Comparison of ENCODE assay signal across 15 cellular contexts in the genomic region with DNA sequence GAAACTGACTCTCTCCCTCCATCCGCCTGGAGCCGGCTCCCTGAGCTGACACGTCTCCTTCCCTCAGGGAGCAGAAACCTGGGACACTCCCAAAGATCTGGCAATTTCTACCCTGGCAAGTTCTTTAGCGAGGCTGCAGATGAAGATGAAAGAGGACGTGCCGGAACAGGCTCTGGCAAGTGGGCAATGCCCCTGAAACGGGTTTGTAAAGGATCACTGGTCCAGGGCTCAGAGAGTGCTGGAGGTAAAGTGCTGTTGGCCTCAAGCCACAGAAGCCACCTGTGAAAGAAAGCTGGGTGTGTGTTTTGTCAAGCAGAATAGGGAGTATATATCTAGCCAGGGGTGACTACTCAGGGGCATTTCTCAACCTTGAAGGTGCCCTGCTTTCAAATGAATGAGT.
A peak's percentile ranks its signal among the peaks of the same experiment; 100 is the strongest.
DNase-seq lines count a peak whose midpoint lies in the region; ATAC-seq and TF ChIP-seq lines count a peak whose summit lies in the region.
"Had no signal": no experiment of that assay in that cellular context is flagged by ENCODE, and none has a peak within 500 bp of the region (broad histone marks: within the 10 kb centered on the region; RNA-seq: fewer than 3 reads in every experiment).

No MANE protein-coding gene starts in this region.

- no peak overlapping the region for H3K27ac ChIP-seq in testis

- WGBS in testis, 2 donors, result 89 to 96% methylated on average over 4 to 7 of the region's 7 CpGs

- ATAC-seq in left cardiac atrium (no peak), esophagus mucosa (peak; percentile 86)

- TF ChIP-seq CTCF in testis (IDR thresholded peaks at IDR 0.05), result no peak

- no peaks in the 10 kb centered on the region for H3K27me3 ChIP-seq in testis

- intact Hi-C loops in cardiac septum (cut with DNase I) (no loop called here), left cardiac atrium (cut with DNase I) (no loop called here), testis (cut with DNase I; ENCODE audit: low total_unique reads) (no loop called here)

- H3K36me3 ChIP-seq in testis (ENCODE audit: low read depth, missing control alignments), result no peaks in the 10 kb centered on the region

- no peaks in the 10 kb centered on the region for H3K9me3 ChIP-seq in testis

- DNase-seq in cardiac septum (ENCODE audit: low spot score), result peak; percentile 6
- DNase-seq in left cardiac atrium, result no peak
- DNase-seq in NCI-H510A treated with DMSO at 0.1 percent for 48 hours (lab: John Stamatoyannopoulos, UW), result peak; percentile 3
- DNase-seq in activated CD4-positive, alpha-beta T cell treated with anti-CD3 and anti-CD28 coated beads for 48 hours, result no peak
- DNase-seq in COLO668 (lab: John Stamatoyannopoulos, UW; ENCODE audit: unreplicated experiment), result no peak
- DNase-seq in testis, result no peak
- DNase-seq in GM03348 (ENCODE audit: low spot score), result no peak
- DNase-seq: AML-193; CD4-positive, alpha-beta T cell; EL; H9; Kasumi-1; NCI-H524 treated with DMSO at 0.1 percent for 48 hours; Right ventricle myocardium superior had no signal

- no peak overlapping the region for H3K4me3 ChIP-seq in testis

- no peaks in the 10 kb centered on the region for H3K4me1 ChIP-seq in testis

- no peak for TF ChIP-seq POLR2A in testis (IDR thresholded peaks at IDR 0.05)

Comparison
In these comparisons a context has a peak if more than half of its experiments do, and no peak if none do; other contexts are left out.
1. DNase-seq: peak in cardiac septum (single experiment) and NCI-H510A treated with DMSO at 0.1 percent for 48 hours (single experiment); none in left cardiac atrium (single experiment), activated CD4-positive, alpha-beta T cell treated with anti-CD3 and anti-CD28 coated beads for 48 hours (single experiment), COLO668 (single experiment), testis (single experiment) and GM03348 (single experiment).